Comparison of ENCODE assay signal across 15 cellular contexts in the genomic region with DNA sequence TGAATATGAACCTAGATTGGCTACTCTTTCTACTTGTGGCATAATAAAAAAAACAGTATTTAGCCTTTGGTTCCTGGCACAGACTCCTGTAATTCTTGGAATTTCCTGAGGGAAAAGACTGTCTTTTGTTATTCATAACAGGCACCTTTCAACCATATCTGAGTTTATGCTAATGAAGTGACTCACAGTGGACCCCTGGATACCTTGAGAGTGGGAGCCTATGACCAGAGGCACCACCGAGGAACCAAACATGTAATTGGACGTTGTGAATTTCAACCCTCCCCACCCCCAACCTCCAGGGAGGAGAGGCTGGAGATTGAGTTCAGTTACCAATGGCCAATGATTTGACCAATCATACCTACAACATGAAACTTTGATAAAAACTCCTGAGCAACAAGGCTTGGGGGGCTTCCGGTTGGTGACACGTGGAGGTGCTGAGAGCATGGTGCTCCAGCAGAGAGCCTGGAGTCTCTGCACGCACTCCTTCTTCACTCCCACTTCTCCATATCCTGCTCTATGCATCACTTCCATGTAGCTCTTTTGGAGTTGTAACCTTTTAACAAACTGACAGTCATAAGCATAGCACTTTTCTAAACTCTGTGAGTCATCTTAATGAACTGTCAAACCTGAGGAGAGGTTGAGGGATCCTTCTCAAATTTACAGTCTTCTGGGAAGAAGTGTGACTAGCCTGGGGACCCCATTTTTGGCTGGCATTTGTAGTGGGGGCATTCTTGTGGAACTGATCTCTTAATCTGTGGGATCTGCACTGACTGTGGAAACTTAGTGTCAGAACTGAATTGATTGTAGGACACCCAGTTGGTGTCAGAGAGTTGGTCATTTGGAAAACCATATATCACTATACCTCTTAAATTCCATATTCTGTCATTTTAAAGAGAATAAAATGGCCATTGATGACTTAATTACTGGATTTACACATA. TPM values are rescaled to one million over a fixed set of nuclear protein-coding genes. Genes with fewer than 3 reads are reported as not detected.
DNase-seq lines count a peak whose midpoint lies in the region; ATAC-seq and TF ChIP-seq lines count a peak whose summit lies in the region.
"Had no signal": no experiment of that assay in that cellular context is flagged by ENCODE, and none has a peak within 500 bp of the region (broad histone marks: within the 10 kb centered on the region; RNA-seq: fewer than 3 reads in every experiment).

No MANE protein-coding gene starts in this region.

- no peak overlapping the region for H3K27ac Mint-ChIP-seq in MCF 10A (ENCODE audit: low read depth, unreplicated experiment)
- H3K27ac Mint-ChIP-seq in immature natural killer cell = no peak overlapping the region
- H3K27ac Mint-ChIP-seq: activated T-cell treated with anti-CD3 and anti-CD28 coated beads, Interleukin-2, amount 50 U/mL, for 24 hours had no signal

- H3K4me1 Mint-ChIP-seq in MCF 10A (ENCODE audit: insufficient read depth, unreplicated experiment) (peaks cover 27% of the 10 kb centered on the region), immature natural killer cell (no peaks in the 10 kb centered on the region)

- POLR2A ChIA-PET in MCF 10A (lab: Yijun Ruan, JAX) = interaction anchor here (1.0 to 1.5 kb wide), 3 partner anchors 10 to 1283 kb away, joined by 3 read pairs; no protein-coding TSS in a partner anchor

- H3K4me3 ChIP-seq in heart left ventricle (no peak overlapping the region), iPS DF 6.9 (ENCODE audit: low read length) (no peak overlapping the region), vagina (no peak overlapping the region)
- H3K4me3 ChIP-seq: mucosa of descending colon had no signal

- peak overlapping the region in 7 of 12 donors; percentile 10 to 65 (median 47) for H3K27ac ChIP-seq in heart left ventricle
- H3K27ac ChIP-seq in iPS DF 6.9 (ENCODE audit: low read length) = no peak overlapping the region
- H3K27ac ChIP-seq in vagina = peak overlapping the region; percentile 69

- TF ChIP-seq CTCF in heart left ventricle (IDR thresholded peaks at IDR 0.05) (no peak), MCF 10A (IDR thresholded peaks at IDR 0.05; ENCODE audit: unreplicated experiment) (no peak), vagina (IDR thresholded peaks at IDR 0.05) (no peak)

- no peak for DNase-seq in heart left ventricle
- no peak for DNase-seq in Right ventricle myocardium inferior (ENCODE audit: missing footprints)
- DNase-seq in MCF 10A (ENCODE audit: unreplicated experiment) = peak; percentile 70
- peak; percentile 27 for DNase-seq in iPS DF 6.9 (ENCODE audit: low read depth, low spot score)
- DNase-seq in vagina (ENCODE audit: extremely low spot score in 2 of 2) = no peak
- DNase-seq in immature natural killer cell = no peak
- DNase-seq: 8988T; activated T-cell treated with anti-CD3 and anti-CD28 coated beads, Interleukin-2, amount 50 U/mL, for 24 hours; DMS 273 treated with DMSO at 0.1 percent for 48 hours; glutamatergic neuron; mucosa of descending colon; NCI-H1436 treated with DMSO at 0.1 percent for 48 hours had no signal

- intact Hi-C loops in heart left ventricle (cut with DNase I) = loop anchor here in 1 of 10 donors (5.0 kb wide), 1 partner anchor 47 kb away; a partner anchor contains a TSS
- intact Hi-C loops in Right ventricle myocardium inferior (cut with DNase I) = no loop called here
- intact Hi-C loops in MCF 10A (cut with micrococcal nuclease) = no loop called here
- intact Hi-C loops in vagina (cut with DNase I) = no loop called here

- H3K27me3 Mint-ChIP-seq in MCF 10A (ENCODE audit: insufficient read depth, unreplicated experiment) (no peaks in the 10 kb centered on the region), immature natural killer cell (ENCODE audit: low read depth in 3 of 3) (peaks cover 7 to 11% (median 11%) of the 10 kb centered on the region in 3 donors)

- TF ChIP-seq POLR2A in heart left ventricle (IDR thresholded peaks at IDR 0.05) (no peak), vagina (IDR thresholded peaks at IDR 0.05) (no peak)

- peaks cover 0 to 44% (median 23%) of the 10 kb centered on the region in 12 donors for H3K4me1 ChIP-seq in heart left ventricle
- H3K4me1 ChIP-seq in iPS DF 6.9 (ENCODE audit: control insufficient read depth, insufficient read depth, low read length) = no peaks in the 10 kb centered on the region; the same call in 1 of the 2 replicates
- peaks cover 22% of the 10 kb centered on the region for H3K4me1 ChIP-seq in vagina

- H3K36me3 ChIP-seq in heart left ventricle (peaks cover 0 to 92% (median 24%) of the 10 kb centered on the region in 9 donors), iPS DF 6.9 (ENCODE audit: control insufficient read depth, insufficient read depth, low read length) (no peaks in the 10 kb centered on the region), vagina (peaks cover 0 to 4% of the 10 kb centered on the region in 2 donors)

- WGBS in heart left ventricle, 4 donors = 66 to 71% (median 70%) methylated on average over 5 of the region's 5 CpGs
- WGBS in iPS DF 6.9 (ENCODE audit: insufficient coverage, insufficient read length) = no CpG with 5 or more reads among the region's 5 CpGs

- ATAC-seq in heart left ventricle = no peak
- ATAC-seq in Right ventricle myocardium inferior = no peak
- ATAC-seq in HG03442 (IDR thresholded peaks at IDR 0.05; ENCODE audit: unreplicated experiment) = no peak
- no peak for ATAC-seq in HG03354 (IDR thresholded peaks at IDR 0.05; ENCODE audit: poor library complexity, severe bottlenecking, unreplicated experiment)
- ATAC-seq: mucosa of descending colon had no signal

- CTCF ChIA-PET in MCF 10A (lab: Yijun Ruan, JAX) = interaction anchor here (0.5 to 1.4 kb wide), 2 partner anchors 8 to 43 kb away, joined by 5 to 9 read pairs; no protein-coding TSS in a partner anchor

- H3K27me3 ChIP-seq in heart left ventricle (no peaks in the 10 kb centered on the region), iPS DF 6.9 (ENCODE audit: control insufficient read depth, insufficient read depth, low read length) (no peaks in the 10 kb centered on the region), vagina (no peaks in the 10 kb centered on the region)

- no TSS peak for BruUV-seq in MCF 10A (replicated peaks; lab: Mats Ljungman, UMichigan)

- H3K9me3 ChIP-seq in heart left ventricle (no peaks in the 10 kb centered on the region), iPS DF 6.9 (ENCODE audit: control insufficient read depth, insufficient read depth, low read length) (no peaks in the 10 kb centered on the region), vagina (no peaks in the 10 kb centered on the region)
- H3K9me3 ChIP-seq: mucosa of descending colon had no signal

- H3K4me3 Mint-ChIP-seq in MCF 10A (ENCODE audit: unreplicated experiment) (no peak overlapping the region), immature natural killer cell (no peak overlapping the region)
- H3K4me3 Mint-ChIP-seq: activated T-cell treated with anti-CD3 and anti-CD28 coated beads, Interleukin-2, amount 50 U/mL, for 24 hours had no signal

- H3K9me3 Mint-ChIP-seq in MCF 10A (ENCODE audit: unreplicated experiment) = no peaks in the 10 kb centered on the region
- H3K9me3 Mint-ChIP-seq in immature natural killer cell = no peaks in the 10 kb centered on the region
- H3K9me3 Mint-ChIP-seq: activated T-cell treated with anti-CD3 and anti-CD28 coated beads, Interleukin-2, amount 50 U/mL, for 24 hours had no signal

- H3K36me3 Mint-ChIP-seq in MCF 10A (ENCODE audit: insufficient read depth, unreplicated experiment) (peaks cover 1% of the 10 kb centered on the region), immature natural killer cell (no peaks in the 10 kb centered on the region)

RNA-seq across cellular contexts. Expression of a gene that starts 48.6 kb away (rescaled TPM):
- 100 to 1,000 TPM in 2 of 9 donors, 10 to 100 TPM in 7; 42.6 to 132 (median 77.7) TPM for total RNA-seq in heart left ventricle
- polyA plus RNA-seq in heart left ventricle = 10 to 100 TPM; 23.8 to 55.9 TPM
- 83.0 TPM for total RNA-seq in Right ventricle myocardium inferior
- total RNA-seq in MCF 10A (2022) = 0.72 TPM in 1 of 2 replicates, not detected in the other
- total RNA-seq in vagina = 56.5 TPM
- not detected for polyA plus RNA-seq in immature natural killer cell
- total RNA-seq: HT-29 had no signal

Comparison
In these comparisons a context has a peak if more than half of its experiments do, and no peak if none do; other contexts are left out.
1. DNase-seq: peak in MCF 10A (single experiment) and iPS DF 6.9 (single experiment); none in heart left ventricle (0 of 5), Right ventricle myocardium inferior (single experiment), vagina (0 of 2) and immature natural killer cell (0 of 3).
2. RNA of a gene that starts 48.6 kb away (total RNA-seq): 83.0 TPM in Right ventricle myocardium inferior (single experiment), 42.6 to 132 TPM in heart left ventricle and 56.5 TPM in vagina (single experiment); 0.72 TPM in MCF 10A; every median in the first group is over 10 times any median in the second.